20 cellular contexts compared by ENCODE assay signal in genomic region chr6:170357812-170358211, GRCh38.
"Had no signal": no experiment of that assay in that cellular context is flagged by ENCODE, and none has a peak within 500 bp of the region (broad histone marks: within the 10 kb centered on the region; RNA-seq: fewer than 3 reads in every experiment).

No MANE protein-coding gene starts in this region.

- H3K4me3 Mint-ChIP-seq: activated CD8-positive, alpha-beta T cell treated with anti-CD3 and anti-CD28 coated beads, Interleukin-2, amount 10 ng/mL, durations not matched to agents 7 days and 5 days; activated naive CD8-positive, alpha-beta T cell treated with anti-CD3 and anti-CD28 coated beads, Interleukin-2, amount 10 ng/mL, durations not matched to agents 7 days and 5 days; activated T-helper 17 cell treated with anti-CD3 and anti-CD28 coated beads, Interleukin-2, amount 50 U/mL, for 72 hours; endodermal cell; T-cell had no signal

- FAIRE-seq: islet of Langerhans, TTC549 had no signal

- H3K27ac Mint-ChIP-seq: activated CD8-positive, alpha-beta T cell treated with anti-CD3 and anti-CD28 coated beads, Interleukin-2, amount 10 ng/mL, durations not matched to agents 7 days and 5 days; activated naive CD8-positive, alpha-beta T cell treated with anti-CD3 and anti-CD28 coated beads, Interleukin-2, amount 10 ng/mL, durations not matched to agents 7 days and 5 days; activated T-helper 17 cell treated with anti-CD3 and anti-CD28 coated beads, Interleukin-2, amount 50 U/mL, for 72 hours; endodermal cell; T-cell had no signal

- H3K27me3 Mint-ChIP-seq: activated naive CD8-positive, alpha-beta T cell treated with anti-CD3 and anti-CD28 coated beads, Interleukin-2, amount 10 ng/mL, durations not matched to agents 7 days and 5 days; activated T-helper 17 cell treated with anti-CD3 and anti-CD28 coated beads, Interleukin-2, amount 50 U/mL, for 72 hours; T-cell had no signal

- ATAC-seq: activated CD8-positive, alpha-beta T cell treated with anti-CD3 and anti-CD28 coated beads, Interleukin-2, amount 10 ng/mL, durations not matched to agents 7 days and 5 days; activated T-helper 17 cell treated with anti-CD3 and anti-CD28 coated beads, Interleukin-2, amount 50 U/mL, for 72 hours; stimulated activated naive CD8-positive, alpha-beta T cell treated with anti-CD3 and anti-CD28 coated beads, Interleukin-15, Interleukin-2, amounts not matched to agents 100 U/mL and 50 U/mL, for 24 hours; T-cell had no signal

- H3K36me3 ChIP-seq: ovary had no signal

- H3K4me1 Mint-ChIP-seq: activated naive CD8-positive, alpha-beta T cell treated with anti-CD3 and anti-CD28 coated beads, Interleukin-2, amount 10 ng/mL, durations not matched to agents 7 days and 5 days; endodermal cell had no signal

- H3K27ac ChIP-seq: cardiac muscle cell, epithelial cell of prostate, heart left ventricle, neutrophil, ovary had no signal

- H3K9me3 ChIP-seq: heart left ventricle, neutrophil, ovary, prostate gland had no signal

- H3K27me3 ChIP-seq: cardiac muscle cell, heart left ventricle, neutrophil, ovary had no signal

- DNase-seq: activated CD4-positive, alpha-beta T cell treated with anti-CD3 and anti-CD28 coated beads for 1 hour; activated CD4-positive, alpha-beta T cell treated with anti-CD3 and anti-CD28 coated beads, Interleukin-2, amount 50 U/mL, for 1 hour; activated CD8-positive, alpha-beta T cell treated with anti-CD3 and anti-CD28 coated beads, Interleukin-2, amount 10 ng/mL, durations not matched to agents 7 days and 5 days; activated naive CD8-positive, alpha-beta T cell treated with anti-CD3 and anti-CD28 coated beads, Interleukin-2, amount 10 ng/mL, durations not matched to agents 7 days and 5 days; activated T-cell treated with anti-CD3 and anti-CD28 coated beads, Interleukin-2, amount 50 U/mL, for 1 hour; amniotic stem cell; cortex of kidney; endodermal cell; ovary; stimulated activated CD4-positive, alpha-beta T cell treated with anti-CD3 and anti-CD28 coated beads, Interleukin-4, amount 100 ng/mL, for 1 hour; stimulated activated naive CD8-positive, alpha-beta T cell treated with anti-CD3 and anti-CD28 coated beads, Interleukin-15, Interleukin-2, amounts not matched to agents 100 U/mL and 50 U/mL, for 24 hours; T-cell had no signal

- H3K4me3 ChIP-seq: cardiac muscle cell, heart left ventricle, ovary, prostate gland had no signal
